2 cellular contexts compared by ENCODE assay signal in genomic region chr7:94939393-94939792, GRCh38.
A peak's percentile ranks its signal among the peaks of the same experiment; 100 is the strongest.
TF ChIP-seq lines count a peak whose summit lies in the region.

No MANE protein-coding gene starts in this region.

TF ChIP-seq in HepG2, 621 proteins besides CTCF, POLR2A, EP300 and RAD21 (continued from another document):
- no peak for TF ChIP-seq ZNF296 (CRISPR knock-in tag; conservative IDR thresholded peaks at IDR 0.05)
- no peak for TF ChIP-seq PRDM4 (CRISPR knock-in tag; IDR thresholded peaks at IDR 0.05; ENCODE audit: borderline replicate concordance)
- no peak for TF ChIP-seq ZNF276 (CRISPR knock-in tag; IDR thresholded peaks at IDR 0.05; ENCODE audit: low read depth)
- no peak for TF ChIP-seq ZSCAN21 (CRISPR knock-in tag; IDR thresholded peaks at IDR 0.05; ENCODE audit: borderline replicate concordance)
- no peak for TF ChIP-seq TIGD3 (CRISPR knock-in tag; IDR thresholded peaks at IDR 0.05; ENCODE audit: borderline replicate concordance)
- no peak for TF ChIP-seq ARNT (IDR thresholded peaks at IDR 0.05)
- peak; percentile 82 to 92 for TF ChIP-seq MAFK (conservative IDR thresholded peaks at IDR 0.05 in 1 of 2, IDR thresholded peaks at IDR 0.05 in 1 of 2; ENCODE audit: low read length in 2 of 2)
- TF ChIP-seq MAFF (IDR thresholded peaks at IDR 0.05; ENCODE audit: low read depth, low read length): peak; percentile 83
- TF ChIP-seq HNF4G (IDR thresholded peaks at IDR 0.05; ENCODE audit: borderline replicate concordance, low read depth, low read length): no peak
- TF ChIP-seq HNF4G (CRISPR knock-in tag; IDR thresholded peaks at IDR 0.05; ENCODE audit: borderline replicate concordance, low read depth): no peak
- no peak for TF ChIP-seq ZNF761 (CRISPR knock-in tag; conservative IDR thresholded peaks at IDR 0.05)
- TF ChIP-seq KAT2B (IDR thresholded peaks at IDR 0.05; ENCODE audit: borderline replicate concordance, low read depth, low read length): no peak
- TF ChIP-seq BRF2 (CRISPR knock-in tag; IDR thresholded peaks at IDR 0.05): no peak
- TF ChIP-seq ZNF30 (CRISPR knock-in tag; IDR thresholded peaks at IDR 0.05): no peak

TF ChIP-seq in K562, 482 proteins besides CTCF, POLR2A, EP300 and RAD21 (continued from another document):
- TF ChIP-seq E2F5 (CRISPR knock-in tag; IDR thresholded peaks at IDR 0.05) (no peak), ZNF316 (IDR thresholded peaks at IDR 0.05) (peak; percentile 33), ZNF512 (tag; IDR thresholded peaks at IDR 0.05) (no peak), MAFK (IDR thresholded peaks at IDR 0.05; ENCODE audit: low read length) (peak; percentile 44; the same call in 1 of the 2 replicates)
TF ChIP-seq in K562: peak in this region for 3.
